ENCODE assay signal across 15 cellular contexts in the genomic region with DNA sequence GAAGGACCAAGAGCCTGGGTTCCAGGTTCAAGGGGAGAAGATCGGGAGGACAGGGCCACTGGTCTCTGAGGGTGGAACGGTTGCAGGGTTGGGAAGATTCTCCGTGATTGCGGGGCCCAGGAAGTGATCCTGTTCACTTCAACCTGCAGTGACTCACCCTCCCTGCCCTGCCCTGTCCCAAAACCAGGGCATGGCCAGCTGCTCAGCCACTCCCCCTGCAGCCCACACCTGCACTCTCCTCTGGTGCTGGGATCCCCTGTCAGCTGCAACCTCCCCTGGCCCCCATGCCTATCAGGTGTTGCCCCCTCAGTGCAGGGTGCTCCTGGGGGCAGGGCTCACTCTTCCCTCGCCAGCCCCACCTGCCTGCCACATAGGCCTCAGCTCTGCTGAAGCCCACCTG. TPM values are rescaled to one million over a fixed set of nuclear protein-coding genes. Genes with fewer than 3 reads are reported as not detected.
DNase-seq lines count a peak whose midpoint lies in the region; FAIRE-seq and TF ChIP-seq lines count a peak whose summit lies in the region.
"Had no signal": no experiment of that assay in that cellular context is flagged by ENCODE, and none has a peak within 500 bp of the region (broad histone marks: within the 10 kb centered on the region; RNA-seq: fewer than 3 reads in every experiment).

No MANE protein-coding gene starts in this region.

- H3K27ac ChIP-seq in HEK293 (ENCODE audit: extremely low read depth, low read depth, low read length) (no peak overlapping the region), cingulate gyrus (ENCODE audit: low read depth, low read length) (peak overlapping the region; percentile 80), neural cell (ENCODE audit: low read length) (peak overlapping the region; percentile 97), small intestine (ENCODE audit: low read depth in 1 of 2, low read length in 1 of 2) (no peak overlapping the region)
- H3K27ac ChIP-seq: 22Rv1, brain microvascular endothelial cell, esophagus squamous epithelium, upper lobe of left lung had no signal

- peak overlapping the region; percentile 99 for H3K4me2 ChIP-seq in neural cell (ENCODE audit: low read length)

- peaks cover 3% of the 10 kb centered on the region; the same call in 1 of the 2 replicates for H3K4me1 ChIP-seq in HEK293 (ENCODE audit: control insufficient read depth, insufficient read depth, low read length)
- H3K4me1 ChIP-seq in small intestine (ENCODE audit: control insufficient read depth in 2 of 2, insufficient read depth in 1 of 2, low read depth in 1 of 2, low read length in 1 of 2): peaks cover 3 to 8% of the 10 kb centered on the region in 2 donors

- no peak for FAIRE-seq in small intestine (lab: Jason Lieb, UNC)
- FAIRE-seq in frontal cortex (lab: Jason Lieb, UNC): no peak
- FAIRE-seq: GM12878 had no signal

- H2AFZ ChIP-seq in neural cell (ENCODE audit: low read depth, low read length): no peak overlapping the region

- peaks cover 30% of the 10 kb centered on the region for H3K79me2 ChIP-seq in neural cell (replicated peaks; ENCODE audit: insufficient read depth, low read length)

- H3K9ac ChIP-seq in neural cell (ENCODE audit: low read length): peak overlapping the region; percentile 98

- no peak for TF ChIP-seq RAD21 in neural cell (conservative IDR thresholded peaks at IDR 0.05)

- TF ChIP-seq EP300 in neural cell (conservative IDR thresholded peaks at IDR 0.05; ENCODE audit: poor library complexity, severe bottlenecking): no peak

- CTCF ChIA-PET in HEK293 (lab: Yijun Ruan, JAX): interaction anchor here (0.9 kb wide), 1 partner anchor 108 kb away, joined by 4 read pairs; no protein-coding TSS in a partner anchor

- 35 to 46% (median 38%) methylated on average over 5 of the region's 5 CpGs for WGBS in small intestine, 3 donors

- no peak for TF ChIP-seq CTCF in HEK293 (tag by site-specific recombination; IDR thresholded peaks at IDR 0.05)
- TF ChIP-seq CTCF in neural cell (IDR thresholded peaks at IDR 0.05; ENCODE audit: poor library complexity, severe bottlenecking): peak; percentile 17

- POLR2A ChIA-PET in HEK293 (lab: Yijun Ruan, JAX): interaction anchor here (0.5 to 0.9 kb wide), 2 partner anchors 21 to 110 kb away, joined by 5 to 9 read pairs; a partner anchor contains a TSS

- H3K9me2 ChIP-seq in neural cell (ENCODE audit: insufficient read depth, low read length): no peaks in the 10 kb centered on the region

- H3K36me3 ChIP-seq in HEK293 (ENCODE audit: control insufficient read depth in 2 of 2, insufficient read depth in 1 of 2, low read length in 2 of 2) (no peaks in the 10 kb centered on the region), neural cell (ENCODE audit: insufficient read depth, low read length) (no peaks in the 10 kb centered on the region), small intestine (ENCODE audit: control insufficient read depth in 2 of 2, insufficient read depth in 2 of 2, low read length in 2 of 2) (no peaks in the 10 kb centered on the region)
- H3K36me3 ChIP-seq: brain microvascular endothelial cell, esophagus squamous epithelium, upper lobe of left lung had no signal

- H3K4me3 ChIP-seq in HEK293 (ENCODE audit: low read depth, low read length) (no peak overlapping the region), neural cell (ENCODE audit: low read length) (peak overlapping the region; percentile 96), small intestine (ENCODE audit: low read depth in 1 of 2, low read length in 2 of 2) (no peak overlapping the region)
- H3K4me3 ChIP-seq: GM12878 had no signal

- peaks cover 6% of the 10 kb centered on the region for H4K20me1 ChIP-seq in neural cell (ENCODE audit: insufficient read depth)

- DNase-seq in DMS 273 (lab: John Stamatoyannopoulos, UW; ENCODE audit: unreplicated experiment) (peak; percentile 27), DMS 273 treated with DMSO at 0.1 percent for 48 hours (lab: John Stamatoyannopoulos, UW) (no peak), small intestine (no peak), frontal cortex (ENCODE audit: low spot score in 2 of 2) (no peak), ureter (ENCODE audit: low spot score) (no peak)
- DNase-seq: activated CD8-positive, alpha-beta memory T cell treated with anti-CD3 and anti-CD28 coated beads, Interleukin-2, amount 50 U/mL, for 48 hours; brain microvascular endothelial cell; esophagus squamous epithelium had no signal

- H3K27me3 ChIP-seq in neural cell (ENCODE audit: insufficient read depth, low read depth, low read length) (peaks cover 5% of the 10 kb centered on the region), small intestine (ENCODE audit: control insufficient read depth in 2 of 2, insufficient read depth in 2 of 2, low read length in 2 of 2) (peaks cover 0 to 7% of the 10 kb centered on the region in 2 donors)

- H3F3A ChIP-seq in neural cell (ENCODE audit: insufficient read depth, low read length, poor library complexity, severe bottlenecking): no peaks in the 10 kb centered on the region

- H3K9me3 ChIP-seq in HEK293 (ENCODE audit: control insufficient read depth, insufficient read depth, low read depth, low read length) (no peaks in the 10 kb centered on the region), neural cell (ENCODE audit: low read length) (no peaks in the 10 kb centered on the region), small intestine (ENCODE audit: control insufficient read depth, low read depth) (no peaks in the 10 kb centered on the region)
- H3K9me3 ChIP-seq: esophagus squamous epithelium, upper lobe of left lung had no signal

TF ChIP-seq in HEK293, 187 proteins besides CTCF, POLR2A, EP300 and RAD21 (continues in another document):
- TF ChIP-seq SP2 (tag by site-specific recombination; IDR thresholded peaks at IDR 0.05): 0 out of 2 replicates have a peak, but pooled peaks have one; percentile 3
- no peak for TF ChIP-seq ZNF555 (tag by site-specific recombination; conservative IDR thresholded peaks at IDR 0.05)
- TF ChIP-seq ZNF600 (tag by site-specific recombination; IDR thresholded peaks at IDR 0.05): 0 out of 2 replicates have a peak, but pooled peaks have one; percentile 36
- TF ChIP-seq GLIS2 (tag by site-specific recombination; IDR thresholded peaks at IDR 0.05): peak; percentile 28
- no peak for TF ChIP-seq ZNF266 (tag by site-specific recombination; IDR thresholded peaks at IDR 0.05; ENCODE audit: low read depth)

TF ChIP-seq in neural cell, 6 proteins besides CTCF, POLR2A, EP300 and RAD21:
- TF ChIP-seq EZH2 (IDR thresholded peaks at IDR 0.05; ENCODE audit: borderline replicate concordance, insufficient read depth, low read length, poor library complexity, severe bottlenecking): no peak
- TF ChIP-seq, protein P1, sequence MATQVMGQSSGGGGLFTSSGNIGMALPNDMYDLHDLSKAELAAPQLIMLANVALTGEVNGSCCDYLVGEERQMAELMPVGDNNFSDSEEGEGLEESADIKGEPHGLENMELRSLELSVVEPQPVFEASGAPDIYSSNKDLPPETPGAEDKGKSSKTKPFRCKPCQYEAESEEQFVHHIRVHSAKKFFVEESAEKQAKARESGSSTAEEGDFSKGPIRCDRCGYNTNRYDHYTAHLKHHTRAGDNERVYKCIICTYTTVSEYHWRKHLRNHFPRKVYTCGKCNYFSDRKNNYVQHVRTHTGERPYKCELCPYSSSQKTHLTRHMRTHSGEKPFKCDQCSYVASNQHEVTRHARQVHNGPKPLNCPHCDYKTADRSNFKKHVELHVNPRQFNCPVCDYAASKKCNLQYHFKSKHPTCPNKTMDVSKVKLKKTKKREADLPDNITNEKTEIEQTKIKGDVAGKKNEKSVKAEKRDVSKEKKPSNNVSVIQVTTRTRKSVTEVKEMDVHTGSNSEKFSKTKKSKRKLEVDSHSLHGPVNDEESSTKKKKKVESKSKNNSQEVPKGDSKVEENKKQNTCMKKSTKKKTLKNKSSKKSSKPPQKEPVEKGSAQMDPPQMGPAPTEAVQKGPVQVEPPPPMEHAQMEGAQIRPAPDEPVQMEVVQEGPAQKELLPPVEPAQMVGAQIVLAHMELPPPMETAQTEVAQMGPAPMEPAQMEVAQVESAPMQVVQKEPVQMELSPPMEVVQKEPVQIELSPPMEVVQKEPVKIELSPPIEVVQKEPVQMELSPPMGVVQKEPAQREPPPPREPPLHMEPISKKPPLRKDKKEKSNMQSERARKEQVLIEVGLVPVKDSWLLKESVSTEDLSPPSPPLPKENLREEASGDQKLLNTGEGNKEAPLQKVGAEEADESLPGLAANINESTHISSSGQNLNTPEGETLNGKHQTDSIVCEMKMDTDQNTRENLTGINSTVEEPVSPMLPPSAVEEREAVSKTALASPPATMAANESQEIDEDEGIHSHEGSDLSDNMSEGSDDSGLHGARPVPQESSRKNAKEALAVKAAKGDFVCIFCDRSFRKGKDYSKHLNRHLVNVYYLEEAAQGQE (IDR thresholded peaks at IDR 0.05; ENCODE audit: borderline replicate concordance): no peak

RNA-seq across cellular contexts. Expression of a gene that starts 1.1 kb away (rescaled TPM):
- polyA plus RNA-seq in neural cell: 279 and 326 TPM in 2 replicates
- polyA minus RNA-seq in neural cell: 130 and 135 TPM in 2 replicates
- 1 to 10 TPM; 1.1 to 6.4 (median 1.1) TPM for polyA plus RNA-seq in small intestine
- 123 TPM for total RNA-seq in frontal cortex
- total RNA-seq in ureter: 1.3 TPM
- total RNA-seq: GM12878, H4 had no signal

RNA-seq across cellular contexts. Expression of a gene that starts 15.2 kb away (rescaled TPM):
- polyA plus RNA-seq in neural cell (73.4 and 98.8 TPM in 2 replicates), small intestine (100 to 1,000 TPM; 126 to 165 (median 153) TPM)
- 23.5 and 28.0 TPM in 2 replicates for polyA minus RNA-seq in neural cell
- total RNA-seq in frontal cortex (30.2 TPM), ureter (135 TPM)

RNA-seq across cellular contexts. Expression of a gene that starts 35.6 kb away (rescaled TPM):
- polyA plus RNA-seq in neural cell: 18.9 and 21.8 TPM in 2 replicates
- polyA minus RNA-seq in neural cell: 18.9 and 31.9 TPM in 2 replicates
- 100 to 1,000 TPM in 1 of 3 donors, 10 to 100 TPM in 2; 82.3 to 137 (median 85.9) TPM for polyA plus RNA-seq in small intestine
- total RNA-seq in frontal cortex: 44.0 TPM
- total RNA-seq in ureter: 341 TPM

RNA-seq across cellular contexts. Expression of a gene that starts 41.5 kb away (rescaled TPM):
- 0.05 TPM in 1 of 2 replicates, not detected in the other for polyA plus RNA-seq in neural cell
- polyA minus RNA-seq in neural cell: not detected in 2 replicates
- polyA plus RNA-seq in small intestine: not detected
- total RNA-seq in frontal cortex: 4.9 TPM
- total RNA-seq in ureter: 0.08 TPM
- total RNA-seq: esophagus squamous epithelium, GM12878, H4 had no signal

RNA-seq across cellular contexts. Expression of a gene that starts 54.2 kb away (rescaled TPM):
- polyA plus RNA-seq in neural cell (73.6 and 88.3 TPM in 2 replicates), small intestine (under 1 TPM in 1 of 3 donors, not detected in 2; 0.87 TPM)
- 73.7 and 102 TPM in 2 replicates for polyA minus RNA-seq in neural cell
- total RNA-seq in frontal cortex (60.7 TPM), ureter (0.78 TPM)

Comparison
In these comparisons a context has a peak if more than half of its experiments do, and no peak if none do; other contexts are left out.
1. H3K27ac ChIP-seq: peak in cingulate gyrus (single experiment) and neural cell (single experiment); none in HEK293 (single experiment) and small intestine (0 of 2).
2. RNA of a gene that starts 1.1 kb away (total RNA-seq): 123 TPM in frontal cortex (single experiment); 1.3 TPM in ureter (single experiment); every median in the first group is over 10 times any median in the second.